ENCODE assay signal across 2 cellular contexts in genomic region chr10:22720667-22721066, GRCh38.
TF ChIP-seq lines count a peak whose summit lies in the region.

No MANE protein-coding gene starts in this region.

TF ChIP-seq in HEK293, 187 proteins besides CTCF, POLR2A, EP300 and RAD21:
- TF ChIP-seq ZNF341 (tag by site-specific recombination; IDR thresholded peaks at IDR 0.05; ENCODE audit: low read depth): 0 out of 2 replicates have a peak, but pooled peaks have one; percentile 9
- no peak for TF ChIP-seq ZNF830 (tag by site-specific recombination; IDR thresholded peaks at IDR 0.05; ENCODE audit: low read depth)

TF ChIP-seq in H1, 55 proteins besides CTCF, POLR2A, EP300 and RAD21:
- TF ChIP-seq NRF1 (IDR thresholded peaks at IDR 0.05; ENCODE audit: low read depth, low read length): no peak
- no peak for TF ChIP-seq POLR2AphosphoS5 (IDR thresholded peaks at IDR 0.05; ENCODE audit: low read depth, low read length)
- TF ChIP-seq CEBPB (IDR thresholded peaks at IDR 0.05; ENCODE audit: low read depth, low read length): no peak
- TF ChIP-seq CHD7 (IDR thresholded peaks at IDR 0.05; ENCODE audit: insufficient replicate concordance, low read length): no peak
- no peak for TF ChIP-seq BRCA1 (IDR thresholded peaks at IDR 0.05; ENCODE audit: low read depth, low read length)
- TF ChIP-seq ATF2 (IDR thresholded peaks at IDR 0.05; ENCODE audit: low read length): no peak
- TF ChIP-seq GTF2F1 (IDR thresholded peaks at IDR 0.05; ENCODE audit: borderline replicate concordance, low read depth, low read length): no peak
- no peak for TF ChIP-seq RFX5 (IDR thresholded peaks at IDR 0.05; ENCODE audit: borderline replicate concordance, low read depth, low read length)
- no peak for TF ChIP-seq YY1 (IDR thresholded peaks at IDR 0.05; ENCODE audit: low read depth, low read length)
- no peak for TF ChIP-seq CBX5 (IDR thresholded peaks at IDR 0.05; ENCODE audit: low read depth, low read length)
- TF ChIP-seq SIX5 (IDR thresholded peaks at IDR 0.05; ENCODE audit: low read depth, low read length): no peak
- no peak for TF ChIP-seq TEAD4 (IDR thresholded peaks at IDR 0.05; ENCODE audit: low read depth, low read length)
- TF ChIP-seq GABPA (IDR thresholded peaks at IDR 0.05; ENCODE audit: borderline replicate concordance, insufficient read depth, low read length): no peak
- TF ChIP-seq MAFK (IDR thresholded peaks at IDR 0.05; ENCODE audit: low read depth, low read length): no peak
- no peak for TF ChIP-seq CHD2 (IDR thresholded peaks at IDR 0.05; ENCODE audit: low read length)
- TF ChIP-seq SAP30 (IDR thresholded peaks at IDR 0.05; ENCODE audit: insufficient read depth, insufficient replicate concordance, low read length): no peak
- no peak for TF ChIP-seq SP2 (IDR thresholded peaks at IDR 0.05; ENCODE audit: low read length)
- TF ChIP-seq TAF7 (optimal IDR thresholded peaks at IDR 0.05; ENCODE audit: borderline replicate concordance, low read depth, low read length): no peak
- no peak for TF ChIP-seq KDM5A (IDR thresholded peaks at IDR 0.05; ENCODE audit: low read length)
- no peak for TF ChIP-seq E2F6 (IDR thresholded peaks at IDR 0.05)
